ENCODE assay signal across 18 cellular contexts in genomic region chr9:14281136-14281795, GRCh38. TPM values are rescaled to one million over a fixed set of nuclear protein-coding genes. Genes with fewer than 3 reads are reported as not detected.
A peak's percentile ranks its signal among the peaks of the same experiment; 100 is the strongest.
DNase-seq lines count a peak whose midpoint lies in the region; ATAC-seq, FAIRE-seq and TF ChIP-seq lines count a peak whose summit lies in the region.
"Had no signal": no experiment of that assay in that cellular context is flagged by ENCODE, and none has a peak within 500 bp of the region (broad histone marks: within the 10 kb centered on the region; RNA-seq: fewer than 3 reads in every experiment).

No MANE protein-coding gene starts in this region.

- H3K36me3 ChIP-seq in brain microvascular endothelial cell (replicated peaks) = no peaks in the 10 kb centered on the region
- H3K36me3 ChIP-seq: BE2C had no signal

- no peak for TF ChIP-seq CTCF in brain microvascular endothelial cell (IDR thresholded peaks at IDR 0.05; ENCODE audit: low read depth, low read length, missing control alignments)
- no peak for TF ChIP-seq CTCF in osteocyte (IDR thresholded peaks at IDR 0.05)

- peaks cover 69% of the 10 kb centered on the region for H3K4me1 Mint-ChIP-seq in osteocyte (ENCODE audit: unreplicated experiment)
- H3K4me1 Mint-ChIP-seq: activated CD4-positive, alpha-beta T cell treated with anti-CD3 and anti-CD28 coated beads for 36 hours had no signal

- ATAC-seq in GM19463 (IDR thresholded peaks at IDR 0.05; ENCODE audit: unreplicated experiment) = peak; percentile 69
- ATAC-seq in activated CD4-positive, CD25-positive, alpha-beta regulatory T cell treated with anti-CD3 and anti-CD28 coated beads, Interleukin-2, amount 50 U/mL, for 24 hours = no peak
- ATAC-seq: activated CD4-positive, alpha-beta T cell treated with anti-CD3 and anti-CD28 coated beads for 36 hours had no signal

- H3K4me3 ChIP-seq in brain microvascular endothelial cell (ENCODE audit: low read depth, low read length) = no peak overlapping the region
- H3K4me3 ChIP-seq: MG63 had no signal

- DNase-seq in NAMALWA (ENCODE audit: low spot score) = peak; percentile 5
- no peak for DNase-seq in brain microvascular endothelial cell
- DNase-seq in osteocyte (ENCODE audit: extremely low spot score, unreplicated experiment) = no peak
- no peak for DNase-seq in GM12892 (ENCODE audit: insufficient read length)
- DNase-seq in NCI-H526 treated with DMSO at 0.1 percent for 48 hours (lab: John Stamatoyannopoulos, UW) = no peak
- DNase-seq: activated CD4-positive, alpha-beta T cell treated with anti-CD3 and anti-CD28 coated beads for 36 hours; activated gamma-delta T cell; amygdala; BE2C; MG63; NCI-H187 treated with DMSO at 0.1 percent for 48 hours; NCI-H526; stimulated activated CD4-positive, alpha-beta T cell treated with anti-CD3 and anti-CD28 coated beads, Interleukin-12 subunit alpha, Interleukin-12 subunit beta, amount 100 ng/mL, for 4 hours; T-helper 9 cell had no signal

- peak overlapping the region; percentile 19 for H3K27ac ChIP-seq in brain microvascular endothelial cell

- in situ Hi-C loops in brain microvascular endothelial cell (cut with HindIII; ENCODE audit: low pct_ligation_motif_present, low sequenced_read_pairs) = no loop called here

- H3K36me3 Mint-ChIP-seq in osteocyte (ENCODE audit: unreplicated experiment) = peaks cover 2% of the 10 kb centered on the region

- H3K27me3 Mint-ChIP-seq in osteocyte (ENCODE audit: unreplicated experiment) = no peaks in the 10 kb centered on the region

- peak overlapping the region; percentile 46 for H3K27ac Mint-ChIP-seq in osteocyte (ENCODE audit: unreplicated experiment)
- H3K27ac Mint-ChIP-seq: activated CD4-positive, alpha-beta T cell treated with anti-CD3 and anti-CD28 coated beads for 36 hours; mesothelial cell of epicardium had no signal

- no peak for FAIRE-seq in GM12892 (lab: Jason Lieb, UNC)
- FAIRE-seq: G401.6 had no signal

- no peaks in the 10 kb centered on the region for H3K27me3 ChIP-seq in brain microvascular endothelial cell (replicated peaks)
- H3K27me3 ChIP-seq: BE2C, MG63 had no signal

- H3K9me3 Mint-ChIP-seq in osteocyte (ENCODE audit: unreplicated experiment) = no peaks in the 10 kb centered on the region
- H3K9me3 Mint-ChIP-seq: mesothelial cell of epicardium had no signal

- no peak for TF ChIP-seq POLR2A in GM12892 (IDR thresholded peaks at IDR 0.05; ENCODE audit: low read depth, low read length)

- peak overlapping the region; percentile 35 for H3K4me3 Mint-ChIP-seq in osteocyte (ENCODE audit: unreplicated experiment)
- H3K4me3 Mint-ChIP-seq: activated CD4-positive, alpha-beta T cell treated with anti-CD3 and anti-CD28 coated beads for 36 hours; mesothelial cell of epicardium had no signal

RNA-seq across cellular contexts. Expression of gene NFIB, which starts 32.7 kb away (rescaled TPM):
- total RNA-seq in osteocyte = 36.1 and 39.9 TPM in 2 replicates
- not detected for polyA plus RNA-seq in GM12892 (2012; ENCODE audit: missing spikeins)
- total RNA-seq: activated CD4-positive, alpha-beta T cell treated with anti-CD3 and anti-CD28 coated beads for 36 hours had no signal
